1 cellular context compared by ENCODE assay signal in genomic region chr17:7956208-7956965, GRCh38.
TF ChIP-seq lines count a peak whose summit lies in the region.

No MANE protein-coding gene starts in this region.

TF ChIP-seq in WTC11, 78 proteins besides CTCF, POLR2A, EP300 and RAD21:
- TF ChIP-seq ESRRA (CRISPR knock-in tag; IDR thresholded peaks at IDR 0.05; ENCODE audit: borderline replicate concordance): no peak
- TF ChIP-seq FOXP1 (CRISPR knock-in tag; IDR thresholded peaks at IDR 0.05; ENCODE audit: borderline replicate concordance): no peak
- TF ChIP-seq NR1H2 (CRISPR knock-in tag; IDR thresholded peaks at IDR 0.05): no peak
- no peak for TF ChIP-seq E2F1 (CRISPR knock-in tag; IDR thresholded peaks at IDR 0.05)
- no peak for TF ChIP-seq CREB1 (CRISPR knock-in tag; IDR thresholded peaks at IDR 0.05)
- no peak for TF ChIP-seq ZNF219 (CRISPR knock-in tag; IDR thresholded peaks at IDR 0.05; ENCODE audit: borderline replicate concordance)
- TF ChIP-seq ZNF396 (CRISPR knock-in tag; IDR thresholded peaks at IDR 0.05; ENCODE audit: borderline replicate concordance): no peak
- TF ChIP-seq CDX4 (CRISPR knock-in tag; IDR thresholded peaks at IDR 0.05; ENCODE audit: borderline replicate concordance): no peak
- TF ChIP-seq ATF1 (CRISPR knock-in tag; IDR thresholded peaks at IDR 0.05): no peak
- no peak for TF ChIP-seq ZNF671 (CRISPR knock-in tag; IDR thresholded peaks at IDR 0.05)
TF ChIP-seq in WTC11: peak in this region for 0.
